In the genomic region with DNA sequence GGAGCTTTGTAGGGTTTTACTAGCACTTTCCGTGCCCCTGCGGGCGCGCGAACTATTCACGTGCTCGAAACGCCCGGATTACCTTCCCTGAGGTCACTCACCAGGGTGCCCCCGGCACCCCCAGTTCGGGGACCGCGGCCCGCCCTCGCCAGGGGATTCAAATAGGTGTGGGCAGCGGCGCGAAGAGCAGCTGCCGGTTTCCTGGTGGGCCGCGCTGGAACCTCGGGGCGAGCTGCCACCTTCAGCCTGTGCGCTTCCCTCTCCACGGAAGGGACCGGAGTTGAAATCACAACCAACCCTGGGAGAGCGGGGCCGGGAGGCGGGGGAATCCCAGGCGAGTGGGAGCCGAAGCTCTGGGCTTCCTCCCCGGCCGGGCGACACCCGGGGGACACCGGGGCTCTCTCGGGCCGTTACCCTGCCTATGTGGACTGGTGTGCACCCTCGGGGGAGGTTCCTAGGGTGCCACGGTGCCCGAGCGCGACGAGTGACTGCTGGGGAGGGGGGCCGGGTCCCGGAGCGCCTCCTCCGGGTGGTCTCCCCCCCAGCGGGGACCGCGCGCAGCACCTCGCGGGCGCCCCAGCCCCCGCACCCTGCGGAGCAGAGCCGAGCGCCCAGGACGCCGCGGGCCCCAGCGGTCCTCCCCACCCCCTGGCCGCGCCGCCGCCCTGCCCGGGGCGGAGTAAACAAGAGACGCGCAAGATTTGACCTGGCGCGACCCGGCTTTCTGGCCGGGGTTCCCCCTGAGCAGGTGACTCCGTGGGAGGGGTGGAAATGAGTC, we compare ENCODE assay signal across 8 cellular contexts. TPM values are rescaled to one million over a fixed set of nuclear protein-coding genes. Genes with fewer than 3 reads are reported as not detected.
DNase-seq lines count a peak whose midpoint lies in the region; ATAC-seq and TF ChIP-seq lines count a peak whose summit lies in the region.

No MANE protein-coding gene starts in this region.

- H3K9me3 ChIP-seq in left ventricle myocardium inferior (replicated peaks) (no peaks in the 10 kb centered on the region), prostate gland (no peaks in the 10 kb centered on the region), uterus (no peaks in the 10 kb centered on the region)

- H3K27ac Mint-ChIP-seq in CD14-positive monocyte, result peak overlapping the region; percentile 95 to 99 (median 98)

- H3K27me3 ChIP-seq in left ventricle myocardium inferior (ENCODE audit: low read depth) (no peaks in the 10 kb centered on the region), prostate gland (replicated peaks; ENCODE audit: insufficient read depth) (no peaks in the 10 kb centered on the region), uterus (no peaks in the 10 kb centered on the region)

- DNase-seq in CD14-positive monocyte (ENCODE audit: low spot score) (peak; percentile 91), T follicular helper cell (ENCODE audit: low read depth) (peak; percentile 73), left ventricle myocardium inferior (peak; percentile 86), prostate gland (ENCODE audit: low spot score) (peak; percentile 75), uterus (peak; percentile 73 to 78)

- peak overlapping the region; percentile 92 to 93 for H3K4me3 Mint-ChIP-seq in CD14-positive monocyte

- H3K4me1 Mint-ChIP-seq in CD14-positive monocyte, result peaks cover 34% of the 10 kb centered on the region

- no peaks in the 10 kb centered on the region for H3K36me3 Mint-ChIP-seq in CD14-positive monocyte

- H3K4me3 ChIP-seq in left ventricle myocardium inferior (peak overlapping the region; percentile 93), prostate gland (peak overlapping the region; percentile 87 to 94), uterus (peak overlapping the region; percentile 95 to 98)

- peaks cover 4 to 10% (median 8%) of the 10 kb centered on the region in 3 donors for H3K27me3 Mint-ChIP-seq in CD14-positive monocyte (ENCODE audit: low read depth in 3 of 3)

- ATAC-seq in GM19351 (IDR thresholded peaks at IDR 0.05; ENCODE audit: unreplicated experiment) (peak; percentile 50), HG03457 (IDR thresholded peaks at IDR 0.05; ENCODE audit: unreplicated experiment) (peak; percentile 46)

- H3K9me3 Mint-ChIP-seq in CD14-positive monocyte, result peaks cover 0 to 2% (median 0%) of the 10 kb centered on the region in 7 donors

- H3K4me1 ChIP-seq in left ventricle myocardium inferior, result peaks cover 50% of the 10 kb centered on the region
- peaks cover 4% of the 10 kb centered on the region for H3K4me1 ChIP-seq in prostate gland (replicated peaks)
- H3K4me1 ChIP-seq in uterus, result no peaks in the 10 kb centered on the region

- H3K36me3 ChIP-seq in left ventricle myocardium inferior, result no peaks in the 10 kb centered on the region
- no peaks in the 10 kb centered on the region for H3K36me3 ChIP-seq in prostate gland
- H3K36me3 ChIP-seq in uterus, result no peaks in the 10 kb centered on the region

- TF ChIP-seq CTCF in CD14-positive monocyte (IDR thresholded peaks at IDR 0.05) (no peak), left ventricle myocardium inferior (IDR thresholded peaks at IDR 0.05; ENCODE audit: borderline replicate concordance) (no peak), prostate gland (IDR thresholded peaks at IDR 0.05) (peak in 2 of 4 experiments; percentile 7 to 8), uterus (IDR thresholded peaks at IDR 0.05) (no peak)

- peak overlapping the region; percentile 90 for H3K27ac ChIP-seq in adipose tissue (ENCODE audit: low read depth, low read length)
- peak overlapping the region; percentile 98 for H3K27ac ChIP-seq in left ventricle myocardium inferior (replicated peaks)
- H3K27ac ChIP-seq in prostate gland, result peak overlapping the region; percentile 99 to 100
- peak overlapping the region; percentile 95 to 100 for H3K27ac ChIP-seq in uterus

- TF ChIP-seq POLR2A in prostate gland (IDR thresholded peaks at IDR 0.05) (peak; percentile 72), uterus (IDR thresholded peaks at IDR 0.05) (peak; percentile 44 to 69)

- intact Hi-C loops in CD14-positive monocyte (cut with micrococcal nuclease), result loop anchor here (5.0 to 10.0 kb wide), 5 partner anchors 35 to 252 kb away; partner anchors contain the start of gene AIG1 (in 1 of the 2)
- intact Hi-C loops in left ventricle myocardium inferior (cut with micrococcal nuclease), result loop anchor here (10.0 kb wide), 1 partner anchor 52 kb away; no protein-coding TSS in a partner anchor
- intact Hi-C loops in prostate gland (cut with DNase I), result loop anchor here (5.0 kb wide), 2 partner anchors 115 to 125 kb away; partner anchors contain the start of gene AIG1
- intact Hi-C loops in uterus (cut with DNase I; ENCODE audit: low total_unique reads), result no loop called here

- 0 to 1% (median 1%) methylated on average over 67 to 76 of the region's 76 CpGs for WGBS in adipose tissue, 3 donors
- under 1% methylated on average over 73 of the region's 76 CpGs for WGBS in prostate gland

RNA-seq across cellular contexts. Expression of gene HIVEP2, which starts 2.1 kb away (rescaled TPM):
- under 1 TPM; 0.16 to 0.64 TPM for polyA plus RNA-seq in CD14-positive monocyte
- 10 to 100 TPM in 1 of 3 donors, 1 to 10 TPM in 2; 2.6 to 10.7 (median 2.9) TPM for polyA plus RNA-seq in adipose tissue
- 16.2 TPM for total RNA-seq in left ventricle myocardium inferior
- 10 to 100 TPM; 15.8 to 19.3 TPM for total RNA-seq in prostate gland
- 10 to 100 TPM; 11.0 to 24.7 (median 19.8) TPM for total RNA-seq in uterus

Comparison
In these comparisons a context has a peak if more than half of its experiments do, and no peak if none do; other contexts are left out.
1. Peak in every context shown above with its lines: DNase-seq, ATAC-seq, H3K4me3 ChIP-seq and H3K27ac ChIP-seq.